In the genomic region with DNA sequence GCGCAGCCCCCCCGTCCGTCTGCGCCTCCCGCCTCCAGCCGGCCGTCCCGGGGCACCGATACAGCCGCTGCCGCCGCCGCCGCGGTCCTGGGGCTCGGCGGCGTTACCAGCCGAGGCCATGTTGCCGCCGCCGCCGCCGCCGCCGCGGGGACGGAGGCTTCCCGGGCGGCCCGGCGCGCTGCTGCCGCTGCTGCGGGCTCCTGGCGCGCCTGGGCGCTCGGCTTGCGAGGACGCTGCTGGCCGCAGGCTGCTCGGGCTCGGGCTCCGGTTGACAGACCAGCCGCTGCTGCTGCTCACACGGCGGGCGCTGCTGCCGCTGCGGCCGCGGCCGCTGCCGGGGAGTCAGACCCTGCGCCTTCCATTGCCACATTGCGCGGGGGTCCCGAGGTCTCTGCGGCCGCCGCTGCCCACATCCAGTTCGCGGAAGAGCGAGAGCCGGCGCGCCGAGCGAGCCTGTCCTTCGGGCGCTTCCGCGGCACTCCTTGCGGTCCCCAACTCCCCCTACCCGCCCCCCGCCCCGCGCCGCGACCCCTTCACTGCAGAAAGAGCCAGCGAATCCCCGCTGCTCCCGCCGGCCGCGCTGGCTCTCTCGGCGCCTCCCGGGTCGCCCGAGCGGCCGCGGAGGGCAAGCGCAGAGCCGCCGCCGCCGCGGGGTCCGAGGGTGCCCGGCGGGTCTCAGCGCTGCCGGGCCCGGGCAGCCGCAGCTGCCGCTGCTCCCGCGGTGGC, we compare ENCODE assay signal across 8 cellular contexts. TPM values are rescaled to one million over a fixed set of nuclear protein-coding genes. Genes with fewer than 3 reads are reported as not detected.
DNase-seq lines count a peak whose midpoint lies in the region; ATAC-seq, FAIRE-seq and TF ChIP-seq lines count a peak whose summit lies in the region.

No MANE protein-coding gene starts in this region.

- peaks cover 6 to 9% of the 10 kb centered on the region in 2 donors for H3K27me3 Mint-ChIP-seq in natural killer cell treated with Interleukin-12 subunit alpha and Interleukin-12 subunit beta and Interleukin-15 and Interleukin-18, amount 100 ng/mL, for 72 hours

- peak overlapping the region; percentile 100 for H3K4me3 Mint-ChIP-seq in natural killer cell treated with Interleukin-12 subunit alpha and Interleukin-12 subunit beta and Interleukin-15 and Interleukin-18, amount 100 ng/mL, for 72 hours

- no peak for TF ChIP-seq POLR2A in H1 (IDR thresholded peaks at IDR 0.05; ENCODE audit: control extremely low read depth in 1 of 2, low read depth in 2 of 2, low read length in 2 of 2)

- peaks cover 0 to 4% of the 10 kb centered on the region in 2 experiments for H4K20me1 ChIP-seq in H1 (replicated peaks in 1 of 2; ENCODE audit: control insufficient read depth in 1 of 2, insufficient read depth in 2 of 2, low read length in 2 of 2)

- TF ChIP-seq RAD21 in H1 (IDR thresholded peaks at IDR 0.05 in 1 of 2, conservative IDR thresholded peaks at IDR 0.05 in 1 of 2; ENCODE audit: low read depth in 2 of 2, low read length in 2 of 2): no peak

- H3K18ac ChIP-seq in H1 (ENCODE audit: extremely low read depth, low read length): peak overlapping the region; percentile 98

- peak; percentile 48 for DNase-seq in Right ventricle myocardium superior
- no peak for DNase-seq in cardiac septum (ENCODE audit: low spot score)
- peak; percentile 21 for DNase-seq in T-helper 9 cell
- peak in 1 of 2 experiments; percentile 55 for DNase-seq in H1 (ENCODE audit: low read depth in 1 of 2, low spot score in 2 of 2)
- no peak for DNase-seq in natural killer cell treated with Interleukin-12 subunit alpha and Interleukin-12 subunit beta and Interleukin-15 and Interleukin-18, amount 100 ng/mL, for 72 hours (ENCODE audit: low spot score)
- DNase-seq in NCI-H1930 (lab: John Stamatoyannopoulos, UW): no peak

- no peaks in the 10 kb centered on the region for H3K9me3 Mint-ChIP-seq in natural killer cell treated with Interleukin-12 subunit alpha and Interleukin-12 subunit beta and Interleukin-15 and Interleukin-18, amount 100 ng/mL, for 72 hours

- H3K36me3 ChIP-seq in H1 (ENCODE audit: control insufficient read depth in 2 of 4, insufficient read depth in 4 of 4, low read length in 3 of 4): no peaks in the 10 kb centered on the region

- no peak overlapping the region for H3K23ac ChIP-seq in H1 (ENCODE audit: insufficient read length)

- intact Hi-C loops in Right ventricle myocardium superior (cut with DNase I): no loop called here
- intact Hi-C loops in cardiac septum (cut with DNase I): loop anchor here (5.0 kb wide), 1 partner anchor 46 kb away; no protein-coding TSS in a partner anchor

- peak overlapping the region; percentile 47; the same call in 1 of the 2 replicates for H4K8ac ChIP-seq in H1 (ENCODE audit: extremely low read depth, insufficient read depth, low read length)

- no peaks in the 10 kb centered on the region for H3K9me3 ChIP-seq in H1 (ENCODE audit: insufficient read depth in 2 of 2, low read depth in 1 of 2, low read length in 1 of 2)

- peaks cover 37% of the 10 kb centered on the region for H3K23me2 ChIP-seq in H1 (ENCODE audit: low read depth, low read length)

- H2BK12ac ChIP-seq in H1 (ENCODE audit: low read depth, low read length): no peak overlapping the region

- CTCF ChIA-PET in H1 (lab: Charles Lee; ENCODE audit: partially characterized antibody): no interaction called here

- H2BK5ac ChIP-seq in H1 (ENCODE audit: low read depth, low read length): peak overlapping the region; percentile 90; the same call in 1 of the 2 replicates

- no peak overlapping the region for H3K14ac ChIP-seq in H1 (ENCODE audit: insufficient read length)

- H3K27ac Mint-ChIP-seq in natural killer cell treated with Interleukin-12 subunit alpha and Interleukin-12 subunit beta and Interleukin-15 and Interleukin-18, amount 100 ng/mL, for 72 hours: peak overlapping the region; percentile 79 to 91

- H4K5ac ChIP-seq in H1 (ENCODE audit: insufficient read length, low read depth, low read length): no peak overlapping the region

- H2BK20ac ChIP-seq in H1 (ENCODE audit: low read length): no peak overlapping the region

- H3K4ac ChIP-seq in H1 (replicated peaks; ENCODE audit: insufficient read length, low read depth, low read length): no peak overlapping the region

- H3K4me1 ChIP-seq in H1 (replicated peaks in 1 of 4; ENCODE audit: control insufficient read depth in 3 of 4, insufficient read depth in 4 of 4, low read length in 3 of 4): peaks cover 10 to 27% (median 11%) of the 10 kb centered on the region in 4 experiments; a peak in 6 of 7 replicates

- peaks cover under 1 to 22% of the 10 kb centered on the region in 2 experiments; a peak in 3 of 4 replicates for H3K79me2 ChIP-seq in H1 (ENCODE audit: control insufficient read depth in 1 of 2, insufficient read depth in 2 of 2, low read length in 2 of 2)

- POLR2A ChIA-PET in H1 (lab: Charles Lee; ENCODE audit: partially characterized antibody): interaction anchor here (0.8 to 3.1 kb wide), 8 partner anchors 8 to 372 kb away, joined by 3 to 16 read pairs (median 3); partner anchors contain the start of gene PTCH1

- peak overlapping the region; percentile 93 to 95 for H3K4me2 ChIP-seq in H1 (ENCODE audit: insufficient read depth in 1 of 2, low read depth in 2 of 2, low read length in 2 of 2)

- no peak for TF ChIP-seq EP300 in H1 (IDR thresholded peaks at IDR 0.05; ENCODE audit: borderline replicate concordance in 1 of 2, low read depth in 2 of 2, low read length in 2 of 2)

- peak overlapping the region; percentile 56 to 75 (median 69); a peak in 6 of 7 replicates for H3K9ac ChIP-seq in H1 (replicated peaks in 1 of 4; ENCODE audit: extremely low read depth in 1 of 4, low read depth in 3 of 4, low read length in 3 of 4)

- WGBS in H1 (ENCODE audit: extremely low coverage in 1 of 2, insufficient coverage in 1 of 2, insufficient read length in 1 of 2, insufficient replicate concordance in 2 of 2, low coverage in 1 of 2, low lambda C conversion rate in 2 of 2, missing lambda C conversion rate in 1 of 2), 2 experiments: 1% methylated on average over 21 of the region's 111 CpGs; no CpG with 5 or more reads in 1 of the 2 experiments

- no peak for TF ChIP-seq CTCF in H1 (IDR thresholded peaks at IDR 0.05; ENCODE audit: control extremely low read depth in 1 of 3, insufficient read depth in 1 of 3, low read depth in 1 of 3, low read length in 3 of 3)

- peak overlapping the region; percentile 53 to 94 (median 94) for H3K4me3 ChIP-seq in H1 (ENCODE audit: extremely low read depth in 1 of 4, insufficient read depth in 2 of 4, low read depth in 3 of 4, low read length in 4 of 4)

- no peaks in the 10 kb centered on the region for H3K36me3 Mint-ChIP-seq in natural killer cell treated with Interleukin-12 subunit alpha and Interleukin-12 subunit beta and Interleukin-15 and Interleukin-18, amount 100 ng/mL, for 72 hours

- H3K4me1 Mint-ChIP-seq in natural killer cell treated with Interleukin-12 subunit alpha and Interleukin-12 subunit beta and Interleukin-15 and Interleukin-18, amount 100 ng/mL, for 72 hours (ENCODE audit: low read depth in 2 of 2): peaks cover 47 to 55% of the 10 kb centered on the region in 2 donors

- H3K27me3 ChIP-seq in H1 (replicated peaks in 1 of 4; ENCODE audit: control insufficient read depth in 3 of 4, extremely low read depth in 1 of 4, insufficient read depth in 3 of 4, low read length in 3 of 4): peaks cover 3 to 11% (median 9%) of the 10 kb centered on the region in 4 experiments; a peak in 5 of 7 replicates

- no peak overlapping the region for H2BK120ac ChIP-seq in H1 (replicated peaks; ENCODE audit: low read depth, low read length)

- no peak overlapping the region for H2AK5ac ChIP-seq in H1 (ENCODE audit: low read depth, low read length)

- H3K56ac ChIP-seq in H1 (replicated peaks; ENCODE audit: insufficient read length, low read depth, low read length): no peak overlapping the region

- H3K79me1 ChIP-seq in H1 (ENCODE audit: low read depth, low read length): no peaks in the 10 kb centered on the region; the same call in 1 of the 2 replicates

- no peak overlapping the region for H2AFZ ChIP-seq in H1 (ENCODE audit: low read length)

- no peak overlapping the region for H2BK15ac ChIP-seq in H1 (ENCODE audit: low read length)

- ATAC-seq in Right ventricle myocardium superior (ENCODE audit: poor library complexity): no peak
- ATAC-seq in natural killer cell treated with Interleukin-12 subunit alpha and Interleukin-12 subunit beta and Interleukin-15 and Interleukin-18, amount 100 ng/mL, for 72 hours: peak in 1 of 2 donors; percentile 1
- ATAC-seq in GM21528 (IDR thresholded peaks at IDR 0.05; ENCODE audit: low FRiP score, unreplicated experiment): no peak
- ATAC-seq in HG02798 (IDR thresholded peaks at IDR 0.05; ENCODE audit: poor library complexity, unreplicated experiment): no peak

- FAIRE-seq in H1 (lab: Jason Lieb, UNC): no peak

- no peak overlapping the region for H4K91ac ChIP-seq in H1 (replicated peaks; ENCODE audit: insufficient read length, low read length)

- 0 out of 2 replicates have a peak overlapping the region, but pooled peaks have one; percentile 24 for H3K27ac ChIP-seq in H1 (ENCODE audit: low read depth, low read length)

TF ChIP-seq in H1, 55 proteins besides CTCF, POLR2A, EP300 and RAD21 (continues in another document):
- TF ChIP-seq POLR2AphosphoS5 (IDR thresholded peaks at IDR 0.05; ENCODE audit: low read depth, low read length) (no peak), GTF2F1 (IDR thresholded peaks at IDR 0.05; ENCODE audit: borderline replicate concordance, low read depth, low read length) (no peak), JUN (IDR thresholded peaks at IDR 0.05; ENCODE audit: low read depth, low read length) (no peak), HDAC2 (IDR thresholded peaks at IDR 0.05; ENCODE audit: borderline replicate concordance in 1 of 2, low read depth in 2 of 2, low read length in 2 of 2) (no peak), E2F6 (IDR thresholded peaks at IDR 0.05) (no peak)

RNA-seq across cellular contexts. Expression of gene PTCH1, which starts 8.4 kb away (rescaled TPM):
- 9.8 TPM for total RNA-seq in Right ventricle myocardium superior
- total RNA-seq in cardiac septum: 4.3 TPM
- 34.1 and 42.3 TPM in 2 replicates for total RNA-seq in H1 (2021; fragmentation: NEBNext Ultra II Directional; extraction: Animal tissue kit (Norgen Biotek cat#: 25700))
- 6.4 and 17.9 TPM in 2 replicates for polyA plus RNA-seq in H1 (2011; rRNA removed)
- 6.7 TPM for polyA plus RNA-seq in H1 (2011; cell fraction: cytosol; rRNA removed)
- polyA plus RNA-seq in H1 (2011; cell fraction: nucleus; rRNA removed): 30.2 TPM
- polyA plus RNA-seq in H1 (2012, experiment 1 of 2): 8.8 to 11.1 TPM (median 10.7 TPM) in 4 replicates
- 14.3 TPM for polyA plus RNA-seq in H1 (2012, experiment 2 of 2)
- polyA plus RNA-seq in H1 (2013, experiment 1 of 2): 12.6 TPM
- 12.5 TPM for polyA plus RNA-seq in H1 (2013, experiment 2 of 2)
- 18.6 and 19.0 TPM in 2 replicates for polyA minus RNA-seq in H1 (2011; rRNA and poly(A)+ RNA removed)
- polyA minus RNA-seq in H1 (2011; cell fraction: cytosol; rRNA and poly(A)+ RNA removed): 24.4 TPM
- 60.1 TPM for polyA minus RNA-seq in H1 (2011; cell fraction: nucleus; rRNA and poly(A)+ RNA removed)
- total RNA-seq in natural killer cell treated with Interleukin-12 subunit alpha and Interleukin-12 subunit beta and Interleukin-15 and Interleukin-18, amount 100 ng/mL, for 72 hours: 10 to 100 TPM; 15.2 to 15.9 TPM

Comparison
In these comparisons a context has a peak if more than half of its experiments do, and no peak if none do; other contexts are left out.
1. DNase-seq: peak in Right ventricle myocardium superior (single experiment) and T-helper 9 cell (single experiment); none in cardiac septum (single experiment), natural killer cell treated with Interleukin-12 subunit alpha and Interleukin-12 subunit beta and Interleukin-15 and Interleukin-18, amount 100 ng/mL, for 72 hours (single experiment) and NCI-H1930 (0 of 2).